Comparison of ENCODE assay signal across 8 cellular contexts in genomic region chr11:910589-911030, GRCh38. TPM values are rescaled to one million over a fixed set of nuclear protein-coding genes. Genes with fewer than 3 reads are reported as not detected.
DNase-seq lines count a peak whose midpoint lies in the region; ATAC-seq and TF ChIP-seq lines count a peak whose summit lies in the region.

Gene CHID1, minus strand, starts transcription at chr11:910810. Its CDS starts 5,994 bp downstream, at chr11:904816.

- no peaks in the 10 kb centered on the region for H3K27me3 ChIP-seq in right atrium auricular region
- no peaks in the 10 kb centered on the region for H3K27me3 ChIP-seq in uterus

- DNase-seq in GM13976 (ENCODE audit: low spot score) (peak; percentile 99), NCI-H1417 (lab: John Stamatoyannopoulos, UW) (peak; percentile 87 to 92 (median 89)), T-helper 17 cell (peak; percentile 74 to 78 (median 77)), amygdala (lab: John Stamatoyannopoulos, UW) (peak in 50 of 56 donors; percentile 25 to 91 (median 76)), right atrium auricular region (ENCODE audit: low spot score) (peak; percentile 82), putamen (ENCODE audit: low spot score) (peak; percentile 82), uterus (peak; percentile 75 to 91)

- H3K4me1 Mint-ChIP-seq in T-helper 17 cell, result peaks cover 15% of the 10 kb centered on the region

- peak within 1 kb of the TSS; percentile 95 for H3K4me3 Mint-ChIP-seq in T-helper 17 cell

- H3K36me3 ChIP-seq in right atrium auricular region, result no peaks in the 10 kb centered on the region
- no peaks in the 10 kb centered on the region for H3K36me3 ChIP-seq in uterus

- TF ChIP-seq CTCF in GM13976 (IDR thresholded peaks at IDR 0.05; ENCODE audit: borderline replicate concordance, control extremely low read depth, extremely low read depth, insufficient read depth, missing control alignments), result no peak
- no peak for TF ChIP-seq CTCF in right atrium auricular region (IDR thresholded peaks at IDR 0.05)
- peak in 1 of 4 experiments; percentile 26 for TF ChIP-seq CTCF in uterus (IDR thresholded peaks at IDR 0.05)

- no peaks in the 10 kb centered on the region for H3K27me3 Mint-ChIP-seq in T-helper 17 cell

- TF ChIP-seq POLR2A in uterus (IDR thresholded peaks at IDR 0.05), result no peak

- H3K27ac ChIP-seq in right atrium auricular region (peak within 1 kb of the TSS; percentile 92 to 95), uterus (peak within 1 kb of the TSS; percentile 83 to 90)

- in situ Hi-C loops in GM13976 (cut with MboI; ENCODE audit: low sequenced_read_pairs, unreplicated experiment), result no loop called here

- intact Hi-C loops in uterus (cut with DNase I; ENCODE audit: low total_unique reads), result no loop called here

- H3K4me3 ChIP-seq in right atrium auricular region, result peak within 1 kb of the TSS; percentile 88 to 94
- H3K4me3 ChIP-seq in uterus, result peak within 1 kb of the TSS; percentile 63 to 85

- peaks cover 2% of the 10 kb centered on the region for H3K36me3 Mint-ChIP-seq in T-helper 17 cell (ENCODE audit: low read depth)

- ATAC-seq in HG02759 (IDR thresholded peaks at IDR 0.05; ENCODE audit: unreplicated experiment) (peak; percentile 93), T-helper 17 cell (peak; percentile 98)

- H3K9me3 ChIP-seq in T-helper 17 cell (ENCODE audit: control insufficient read depth, low read length, poor library complexity, severe bottlenecking) (no peaks in the 10 kb centered on the region), right atrium auricular region (no peaks in the 10 kb centered on the region), uterus (no peaks in the 10 kb centered on the region)

- H3K27ac Mint-ChIP-seq in T-helper 17 cell, result peak within 1 kb of the TSS; percentile 79

- peaks cover 0 to 20% of the 10 kb centered on the region in 2 donors for H3K4me1 ChIP-seq in right atrium auricular region
- H3K4me1 ChIP-seq in uterus, result peaks cover 0 to 5% of the 10 kb centered on the region in 2 donors

RNA-seq across cellular contexts. Expression of gene CHID1, which starts in this region (rescaled TPM):
- total RNA-seq in T-helper 17 cell (10 to 100 TPM; 23.4 to 28.8 TPM), right atrium auricular region (10 to 100 TPM; 46.9 to 78.7 TPM), uterus (10 to 100 TPM; 20.3 to 57.9 (median 48.4) TPM)

Comparison
In these comparisons a context has a peak if more than half of its experiments do, and no peak if none do; other contexts are left out.
1. Peak in every context shown above with its lines: DNase-seq, ATAC-seq, H3K4me3 ChIP-seq and H3K27ac ChIP-seq.